In genomic region chr7:139523199-139523941, GRCh38 we compare ENCODE assay signal across 10 cellular contexts.
A peak's percentile ranks its signal among the peaks of the same experiment; 100 is the strongest.
DNase-seq lines count a peak whose midpoint lies in the region; ATAC-seq and TF ChIP-seq lines count a peak whose summit lies in the region.
"Had no signal": no experiment of that assay in that cellular context is flagged by ENCODE, and none has a peak within 500 bp of the region (broad histone marks: within the 10 kb centered on the region; RNA-seq: fewer than 3 reads in every experiment).

Gene CLEC2L, plus strand, starts transcription at chr7:139523685. Its CDS starts 243 bp downstream, at chr7:139523928.

- H3K4me1 ChIP-seq in MM.1S (ENCODE audit: low read length) = no peaks in the 10 kb centered on the region

- no peak for TF ChIP-seq CTCF in MM.1S (IDR thresholded peaks at IDR 0.05; ENCODE audit: low read length)

- no peaks in the 10 kb centered on the region for H3F3A ChIP-seq in MM.1S (ENCODE audit: insufficient read depth, low read length)

- H3K4me3 Mint-ChIP-seq in activated naive CD8-positive, alpha-beta T cell treated with anti-CD3 and anti-CD28 coated beads, Interleukin-2, amount 50 U/mL, for 24 hours = peak within 1 kb of the TSS; percentile 34
- peak within 1 kb of the TSS; percentile 39 for H3K4me3 Mint-ChIP-seq in stimulated activated naive CD8-positive, alpha-beta T cell treated with anti-CD3 and anti-CD28 coated beads, Interleukin-15, Interleukin-2, amounts not matched to agents 100 ng/mL and 50 ng/mL, for 24 hours
- H3K4me3 Mint-ChIP-seq: activated B cell treated with CpG ODN at 0.5 μM for 24 hours had no signal

- no peak for ATAC-seq in activated naive CD8-positive, alpha-beta T cell treated with anti-CD3 and anti-CD28 coated beads, Interleukin-2, amount 50 U/mL, for 24 hours
- ATAC-seq in GM18873 (IDR thresholded peaks at IDR 0.05; ENCODE audit: low FRiP score, unreplicated experiment) (no peak), GM19023 (IDR thresholded peaks at IDR 0.05; ENCODE audit: unreplicated experiment) (no peak)

- peaks cover 7% of the 10 kb centered on the region for H3K4me1 Mint-ChIP-seq in activated naive CD8-positive, alpha-beta T cell treated with anti-CD3 and anti-CD28 coated beads, Interleukin-2, amount 50 U/mL, for 24 hours
- H3K4me1 Mint-ChIP-seq in stimulated activated naive CD8-positive, alpha-beta T cell treated with anti-CD3 and anti-CD28 coated beads, Interleukin-15, Interleukin-2, amounts not matched to agents 100 ng/mL and 50 ng/mL, for 24 hours (ENCODE audit: low read depth) = peaks cover 6% of the 10 kb centered on the region
- H3K4me1 Mint-ChIP-seq: activated B cell treated with CpG ODN at 0.5 μM for 24 hours had no signal

- H2AFZ ChIP-seq in MM.1S (ENCODE audit: low read length) = no peak within 1 kb of the TSS

- H3K27me3 Mint-ChIP-seq in activated naive CD8-positive, alpha-beta T cell treated with anti-CD3 and anti-CD28 coated beads, Interleukin-2, amount 50 U/mL, for 24 hours = peaks cover 43% of the 10 kb centered on the region
- H3K27me3 Mint-ChIP-seq in stimulated activated naive CD8-positive, alpha-beta T cell treated with anti-CD3 and anti-CD28 coated beads, Interleukin-15, Interleukin-2, amounts not matched to agents 100 ng/mL and 50 ng/mL, for 24 hours = peaks cover 45% of the 10 kb centered on the region

- no peak within 1 kb of the TSS for H3K27ac ChIP-seq in MM.1S (ENCODE audit: low read length)
- H3K27ac ChIP-seq: BLaER1 had no signal

- H3K79me2 ChIP-seq in MM.1S (ENCODE audit: low read length) = no peaks in the 10 kb centered on the region

- H3K27ac Mint-ChIP-seq in activated naive CD8-positive, alpha-beta T cell treated with anti-CD3 and anti-CD28 coated beads, Interleukin-2, amount 50 U/mL, for 24 hours = no peak within 1 kb of the TSS
- H3K27ac Mint-ChIP-seq in stimulated activated naive CD8-positive, alpha-beta T cell treated with anti-CD3 and anti-CD28 coated beads, Interleukin-15, Interleukin-2, amounts not matched to agents 100 ng/mL and 50 ng/mL, for 24 hours = no peak within 1 kb of the TSS
- H3K27ac Mint-ChIP-seq: activated B cell treated with CpG ODN at 0.5 μM for 24 hours had no signal

- H3K9me3 ChIP-seq in MM.1S (replicated peaks; ENCODE audit: insufficient read depth, low read length) = no peaks in the 10 kb centered on the region

- H3K9me3 Mint-ChIP-seq in activated naive CD8-positive, alpha-beta T cell treated with anti-CD3 and anti-CD28 coated beads, Interleukin-2, amount 50 U/mL, for 24 hours = no peaks in the 10 kb centered on the region
- H3K9me3 Mint-ChIP-seq in stimulated activated naive CD8-positive, alpha-beta T cell treated with anti-CD3 and anti-CD28 coated beads, Interleukin-15, Interleukin-2, amounts not matched to agents 100 ng/mL and 50 ng/mL, for 24 hours = no peaks in the 10 kb centered on the region

- H3K4me2 ChIP-seq in MM.1S (ENCODE audit: low read depth, low read length) = no peak within 1 kb of the TSS
- H3K4me2 ChIP-seq: BLaER1 had no signal

- no peaks in the 10 kb centered on the region for H3K9me2 ChIP-seq in MM.1S (replicated peaks; ENCODE audit: insufficient read depth, low read length)

- peak; percentile 47 for DNase-seq in NCI-H748 (lab: John Stamatoyannopoulos, UW; ENCODE audit: unreplicated experiment)
- no peak for DNase-seq in NCI-H748 treated with DMSO at 0.1 percent for 48 hours (lab: John Stamatoyannopoulos, UW)
- no peak for DNase-seq in activated naive CD8-positive, alpha-beta T cell treated with anti-CD3 and anti-CD28 coated beads, Interleukin-2, amount 50 U/mL, for 24 hours
- peak; percentile 74 for DNase-seq in left kidney (ENCODE audit: low read depth, low spot score)
- no peak for DNase-seq in MM.1S
- DNase-seq: activated B cell treated with CpG ODN at 0.5 μM for 24 hours had no signal

- H3K36me3 Mint-ChIP-seq in activated naive CD8-positive, alpha-beta T cell treated with anti-CD3 and anti-CD28 coated beads, Interleukin-2, amount 50 U/mL, for 24 hours (ENCODE audit: low read depth) = no peaks in the 10 kb centered on the region
- H3K36me3 Mint-ChIP-seq in stimulated activated naive CD8-positive, alpha-beta T cell treated with anti-CD3 and anti-CD28 coated beads, Interleukin-15, Interleukin-2, amounts not matched to agents 100 ng/mL and 50 ng/mL, for 24 hours (ENCODE audit: low read depth) = no peaks in the 10 kb centered on the region

- H4K20me1 ChIP-seq in MM.1S (ENCODE audit: insufficient read depth, low read length) = no peaks in the 10 kb centered on the region
- H4K20me1 ChIP-seq: BLaER1 had no signal

- peaks cover 27% of the 10 kb centered on the region for H3K27me3 ChIP-seq in MM.1S (replicated peaks; ENCODE audit: insufficient read depth, low read length)

- H3K36me3 ChIP-seq in MM.1S (replicated peaks; ENCODE audit: insufficient read depth, low read length) = no peaks in the 10 kb centered on the region
- H3K36me3 ChIP-seq: BLaER1 had no signal

- H3K9ac ChIP-seq in MM.1S (ENCODE audit: low read length) = no peak within 1 kb of the TSS
- H3K9ac ChIP-seq: BLaER1 had no signal

- H3K4me3 ChIP-seq in MM.1S (ENCODE audit: low read length) = no peak within 1 kb of the TSS
- H3K4me3 ChIP-seq: BLaER1 had no signal

Comparison
In these comparisons a context has a peak if more than half of its experiments do, and no peak if none do; other contexts are left out.
1. DNase-seq: peak in NCI-H748 (single experiment) and left kidney (single experiment); none in NCI-H748 treated with DMSO at 0.1 percent for 48 hours (single experiment), activated naive CD8-positive, alpha-beta T cell treated with anti-CD3 and anti-CD28 coated beads, Interleukin-2, amount 50 U/mL, for 24 hours (single experiment) and MM.1S (single experiment).